8 cellular contexts compared by ENCODE assay signal in the genomic region with DNA sequence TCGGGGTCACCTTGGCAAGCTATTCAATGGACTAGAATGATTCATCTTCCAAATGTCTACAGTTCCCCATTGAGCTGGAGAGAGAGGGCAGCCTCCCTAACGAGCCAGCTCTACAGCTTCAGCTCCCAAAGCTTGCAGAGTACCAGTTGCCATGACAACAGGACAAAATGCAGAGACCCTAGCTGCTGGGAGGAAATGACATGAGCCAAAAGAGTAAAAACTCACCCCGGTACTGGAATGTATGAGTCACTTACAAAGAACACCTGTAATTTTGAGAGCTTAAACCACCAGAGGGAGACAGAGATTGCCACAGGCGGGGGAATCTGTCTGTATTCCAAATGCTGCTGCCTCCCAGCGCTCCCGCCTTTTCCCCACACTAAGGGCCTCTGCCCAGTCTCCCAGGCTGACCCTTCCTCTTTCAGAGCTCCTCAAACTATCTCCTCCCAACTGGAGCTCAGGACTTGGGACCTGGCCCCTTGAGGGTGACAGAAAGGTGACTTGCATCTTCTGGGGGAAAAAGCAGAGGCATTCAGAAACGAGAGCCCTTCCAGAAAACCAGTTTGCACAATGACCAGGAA.
A peak's percentile ranks its signal among the peaks of the same experiment; 100 is the strongest.
DNase-seq lines count a peak whose midpoint lies in the region; ATAC-seq, FAIRE-seq and TF ChIP-seq lines count a peak whose summit lies in the region.

No MANE protein-coding gene starts in this region.

- intact Hi-C loops in left cardiac atrium (cut with DNase I), result no loop called here

- H3K9ac ChIP-seq in HUES48 (ENCODE audit: low read depth, low read length), result no peak overlapping the region

- H3K9me3 ChIP-seq in HUES48 (ENCODE audit: control insufficient read depth, insufficient read depth, low read length), result no peaks in the 10 kb centered on the region

- H3K4me1 ChIP-seq in HUES48 (ENCODE audit: control insufficient read depth, insufficient read depth, low read length), result peaks cover 22% of the 10 kb centered on the region

- H3K4me3 ChIP-seq in HUES48 (ENCODE audit: low read depth, low read length), result no peak overlapping the region
- no peak overlapping the region for H3K4me3 ChIP-seq in retinal pigment epithelial cell (ENCODE audit: low read length)

- peak; percentile 53 to 79 for DNase-seq in SHP77 (lab: John Stamatoyannopoulos, UW)
- peak; percentile 74 for DNase-seq in activated effector memory CD4-positive, alpha-beta T cell treated with anti-CD3 and anti-CD28 coated beads, Interleukin-2, amount 50 U/mL, for 16 hours
- peak; percentile 39 for DNase-seq in left cardiac atrium
- peak; percentile 46 for DNase-seq in retinal pigment epithelial cell (ENCODE audit: low read depth)
- DNase-seq in mesenteric fat pad (ENCODE audit: low spot score), result no peak

- FAIRE-seq in G401.6 (lab: Jason Lieb, UNC), result peak; percentile 71

- peak; percentile 96 for ATAC-seq in GM21529 (IDR thresholded peaks at IDR 0.05; ENCODE audit: unreplicated experiment)
- peak; percentile 70 to 78 for ATAC-seq in left cardiac atrium

- H3K27me3 ChIP-seq in HUES48 (ENCODE audit: control insufficient read depth, insufficient read depth, low read length), result no peaks in the 10 kb centered on the region

- peak overlapping the region; percentile 13 for H3K27ac ChIP-seq in HUES48 (ENCODE audit: low read depth, low read length)

- peak; percentile 77 for TF ChIP-seq CTCF in retinal pigment epithelial cell (conservative IDR thresholded peaks at IDR 0.05; ENCODE audit: low read depth, low read length)

- no peaks in the 10 kb centered on the region for H3K36me3 ChIP-seq in HUES48 (ENCODE audit: control insufficient read depth, insufficient read depth, low read length)
